8 cellular contexts compared by ENCODE assay signal in the genomic region with DNA sequence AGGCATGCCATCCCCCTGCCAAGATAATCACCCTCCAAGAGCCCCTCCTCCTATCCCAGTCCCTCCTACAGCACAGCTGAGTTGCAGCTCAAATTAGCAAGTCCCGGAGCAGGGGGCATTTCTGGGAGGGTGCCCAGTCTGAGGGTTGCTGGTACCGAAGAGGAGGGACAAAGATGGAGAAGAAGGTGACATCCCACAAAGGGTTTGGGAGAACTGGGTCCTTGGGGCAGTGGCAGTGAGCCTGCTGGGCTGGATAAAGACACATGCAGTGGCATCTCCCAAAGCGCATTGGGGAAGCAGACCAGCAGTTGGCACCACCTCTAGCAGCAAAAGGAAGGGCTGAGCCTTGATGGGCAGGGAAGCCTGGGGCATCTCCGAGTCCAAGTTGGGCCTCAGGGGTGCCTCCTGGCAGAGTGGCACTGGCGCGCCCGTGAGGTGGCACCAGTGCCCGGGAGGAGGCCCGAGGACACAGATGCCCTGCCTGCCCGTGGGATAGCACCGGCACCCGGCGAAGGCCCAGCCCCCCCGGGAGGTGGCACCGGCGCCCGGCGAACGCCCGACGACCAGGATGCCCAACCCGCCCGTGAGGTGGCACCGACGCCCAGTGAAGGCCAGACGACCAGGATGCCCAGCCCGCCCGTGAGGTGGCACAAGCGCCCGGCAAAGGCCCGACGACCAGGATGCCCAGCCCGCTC. TPM values are rescaled to one million over a fixed set of nuclear protein-coding genes. Genes with fewer than 3 reads are reported as not detected.
DNase-seq lines count a peak whose midpoint lies in the region; ATAC-seq, FAIRE-seq and TF ChIP-seq lines count a peak whose summit lies in the region.

No MANE protein-coding gene starts in this region.

- peak; percentile 2 to 30 (median 16) for ATAC-seq in pancreas
- ATAC-seq in HG02884 (IDR thresholded peaks at IDR 0.05; ENCODE audit: unreplicated experiment): no peak
- no peak for ATAC-seq in HG03280 (IDR thresholded peaks at IDR 0.05; ENCODE audit: unreplicated experiment)

- H3K4me3 ChIP-seq in HFF-Myc (replicated peaks; ENCODE audit: low read depth, low read length) (peak overlapping the region; percentile 67), pancreas (peak overlapping the region; percentile 82 to 93 (median 90))

- FAIRE-seq in pancreas (lab: Jason Lieb, UNC): no peak

- no peaks in the 10 kb centered on the region for H3K9me3 ChIP-seq in pancreas

- H3K36me3 ChIP-seq in pancreas: no peaks in the 10 kb centered on the region

- H3K27ac ChIP-seq in pancreas: peak overlapping the region; percentile 92 to 97 (median 95)

- DNase-seq in A172 (ENCODE audit: low spot score) (peak; percentile 47), HFF-Myc (ENCODE audit: extremely low read depth, low read depth) (no peak), activated gamma-delta T cell treated with Interleukin-2 at 50 U/mL for 16 hours (peak; percentile 22), glomerular visceral epithelial cell (ENCODE audit: extremely low spot score) (peak; percentile 29), pancreas (peak; percentile 45 to 89 (median 48)), SKM-1 treated with dmso at 0.1 percent for 144 hours (lab: John Stamatoyannopoulos, UW; ENCODE audit: unreplicated experiment) (no peak)

- no peak for TF ChIP-seq CTCF in HFF-Myc (IDR thresholded peaks at IDR 0.05; ENCODE audit: low read depth, low read length, missing control alignments)
- no peak for TF ChIP-seq CTCF in pancreas (IDR thresholded peaks at IDR 0.05)

- 0 to 1% methylated on average over 21 to 33 of the region's 33 CpGs for WGBS in pancreas, 2 donors

- H3K4me1 ChIP-seq in pancreas: peaks cover 5 to 14% (median 12%) of the 10 kb centered on the region in 3 donors

- H3K27me3 ChIP-seq in pancreas: no peaks in the 10 kb centered on the region

- intact Hi-C loops in pancreas (cut with DNase I): no loop called here

RNA-seq across cellular contexts. Expression of gene TOM1L2, which starts 0.6 kb away (rescaled TPM):
- total RNA-seq in A172 (2014; rRNA removed; shearing (Covaris generic)): 40.7 and 50.0 TPM in 2 replicates
- 10 to 100 TPM; 20.3 to 28.2 (median 22.2) TPM for total RNA-seq in pancreas
- 10 to 100 TPM; 21.7 to 26.2 TPM for polyA plus RNA-seq in pancreas

RNA-seq across cellular contexts. Expression of gene DRC3, which starts 1.1 kb away (rescaled TPM):
- 1.1 and 1.7 TPM in 2 replicates for total RNA-seq in A172 (2014; rRNA removed; shearing (Covaris generic))
- 1 to 10 TPM; 2.1 to 5.3 (median 2.7) TPM for total RNA-seq in pancreas
- polyA plus RNA-seq in pancreas: 10 to 100 TPM; 10.7 to 19.3 TPM

Comparison
In these comparisons a context has a peak if more than half of its experiments do, and no peak if none do; other contexts are left out.
1. DNase-seq: peak in A172 (single experiment), activated gamma-delta T cell treated with Interleukin-2 at 50 U/mL for 16 hours (single experiment), glomerular visceral epithelial cell (single experiment) and pancreas (6 of 6); none in HFF-Myc (single experiment) and SKM-1 treated with dmso at 0.1 percent for 144 hours (single experiment).
2. ATAC-seq: peak in pancreas (4 of 4); none in HG02884 (single experiment) and HG03280 (single experiment).